In genomic region chr10:90130321-90131086, GRCh38 we compare ENCODE assay signal across 18 cellular contexts.
DNase-seq lines count a peak whose midpoint lies in the region; ATAC-seq, FAIRE-seq and TF ChIP-seq lines count a peak whose summit lies in the region.
"Had no signal": no experiment of that assay in that cellular context is flagged by ENCODE, and none has a peak within 500 bp of the region (broad histone marks: within the 10 kb centered on the region; RNA-seq: fewer than 3 reads in every experiment).

No MANE protein-coding gene starts in this region.

- H3K9me3 Mint-ChIP-seq in stimulated activated memory B cell treated with anti-CD40 and anti-IgM and Interleukin-4, amounts not matched to agents 10 μg/mL and 1 μg/mL and 100 μg/mL, for 72 hours, result peaks cover 13% of the 10 kb centered on the region

- peak overlapping the region; percentile 89 for H3K27ac Mint-ChIP-seq in stimulated activated memory B cell treated with anti-CD40 and anti-IgM and Interleukin-4, amounts not matched to agents 10 μg/mL and 1 μg/mL and 100 μg/mL, for 72 hours
- H3K27ac Mint-ChIP-seq: activated naive CD8-positive, alpha-beta T cell treated with anti-CD3 and anti-CD28 coated beads for 36 hours; activated T-cell treated with anti-CD3 and anti-CD28 coated beads, Interleukin-2, amount 50 U/mL, for 24 hours; mesothelial cell of epicardium had no signal

- H3K36me3 Mint-ChIP-seq in stimulated activated memory B cell treated with anti-CD40 and anti-IgM and Interleukin-4, amounts not matched to agents 10 μg/mL and 1 μg/mL and 100 μg/mL, for 72 hours, result peaks cover under 1% of the 10 kb centered on the region
- H3K36me3 Mint-ChIP-seq: activated naive CD8-positive, alpha-beta T cell treated with anti-CD3 and anti-CD28 coated beads for 36 hours had no signal

- no peaks in the 10 kb centered on the region for H3K27me3 Mint-ChIP-seq in stimulated activated memory B cell treated with anti-CD40 and anti-IgM and Interleukin-4, amounts not matched to agents 10 μg/mL and 1 μg/mL and 100 μg/mL, for 72 hours
- H3K27me3 Mint-ChIP-seq: activated T-cell treated with anti-CD3 and anti-CD28 coated beads, Interleukin-2, amount 50 U/mL, for 24 hours had no signal

- ATAC-seq in GM18861 (IDR thresholded peaks at IDR 0.05; ENCODE audit: unreplicated experiment) (peak; percentile 77), GM21526 (IDR thresholded peaks at IDR 0.05; ENCODE audit: low FRiP score, unreplicated experiment) (peak; percentile 75), HG02885 (IDR thresholded peaks at IDR 0.05; ENCODE audit: poor library complexity, unreplicated experiment) (peak; percentile 84)
- peak; percentile 78 for ATAC-seq in stimulated activated memory B cell treated with anti-CD40 and anti-IgM and Interleukin-4, amounts not matched to agents 10 μg/mL and 1 μg/mL and 100 μg/mL, for 72 hours
- ATAC-seq: right lobe of liver had no signal

- H3K4me3 Mint-ChIP-seq in stimulated activated memory B cell treated with anti-CD40 and anti-IgM and Interleukin-4, amounts not matched to agents 10 μg/mL and 1 μg/mL and 100 μg/mL, for 72 hours, result no peak overlapping the region
- H3K4me3 Mint-ChIP-seq: activated naive CD8-positive, alpha-beta T cell treated with anti-CD3 and anti-CD28 coated beads for 36 hours; activated T-cell treated with anti-CD3 and anti-CD28 coated beads, Interleukin-2, amount 50 U/mL, for 24 hours; mesothelial cell of epicardium had no signal

- peaks cover 11% of the 10 kb centered on the region for H3K4me1 Mint-ChIP-seq in stimulated activated memory B cell treated with anti-CD40 and anti-IgM and Interleukin-4, amounts not matched to agents 10 μg/mL and 1 μg/mL and 100 μg/mL, for 72 hours
- H3K4me1 Mint-ChIP-seq: activated naive CD8-positive, alpha-beta T cell treated with anti-CD3 and anti-CD28 coated beads for 36 hours; mesothelial cell of epicardium had no signal

- TF ChIP-seq CTCF in D721Med (IDR thresholded peaks at IDR 0.05; ENCODE audit: insufficient read depth, missing control alignments), result no peak

- FAIRE-seq in D721Med (lab: Jason Lieb, UNC) (no peak), HTR-8/SVneo (lab: Jason Lieb, UNC) (no peak)
- FAIRE-seq: TTC549 had no signal

- DNase-seq in inferior parietal cortex (ENCODE audit: extremely low spot score) (no peak), D721Med (ENCODE audit: insufficient read length, low spot score) (no peak), HTR-8/SVneo (ENCODE audit: insufficient read length, low spot score) (no peak)
- DNase-seq: activated CD4-positive, alpha-beta T cell treated with anti-CD3 and anti-CD28 coated beads, Interleukin-2, amount 50 U/mL, for 48 hours; activated naive CD8-positive, alpha-beta T cell treated with anti-CD3 and anti-CD28 coated beads for 36 hours; activated T-cell treated with anti-CD3 and anti-CD28 coated beads, Interleukin-2, amount 50 U/mL, for 24 hours; HCEC 1CT; NCI-H2029 treated with DMSO at 0.1 percent for 48 hours; NCI-H524 treated with DMSO at 0.1 percent for 48 hours; PC-9; right lobe of liver; stimulated activated CD4-positive, alpha-beta T cell treated with anti-CD3 and anti-CD28 coated beads, Interleukin-2, amount 100 ng/mL, for 24 hours had no signal
